ENCODE assay signal across 2 cellular contexts in genomic region chr20:21302645-21303060, GRCh38.
TF ChIP-seq lines count a peak whose summit lies in the region.

No MANE protein-coding gene starts in this region.

TF ChIP-seq in endothelial cell of umbilical vein, 7 proteins besides CTCF, POLR2A, EP300 and RAD21 (continued from another document):
- TF ChIP-seq MAX (IDR thresholded peaks at IDR 0.05; ENCODE audit: insufficient read depth, insufficient read length) = no peak
- TF ChIP-seq JUN (IDR thresholded peaks at IDR 0.05; ENCODE audit: borderline replicate concordance, insufficient read depth, insufficient read length, low read depth) = no peak

TF ChIP-seq in neural cell, 6 proteins besides CTCF, POLR2A, EP300 and RAD21 (continued from another document):
- no peak for TF ChIP-seq REST (IDR thresholded peaks at IDR 0.05; ENCODE audit: borderline replicate concordance)
